In the genomic region with DNA sequence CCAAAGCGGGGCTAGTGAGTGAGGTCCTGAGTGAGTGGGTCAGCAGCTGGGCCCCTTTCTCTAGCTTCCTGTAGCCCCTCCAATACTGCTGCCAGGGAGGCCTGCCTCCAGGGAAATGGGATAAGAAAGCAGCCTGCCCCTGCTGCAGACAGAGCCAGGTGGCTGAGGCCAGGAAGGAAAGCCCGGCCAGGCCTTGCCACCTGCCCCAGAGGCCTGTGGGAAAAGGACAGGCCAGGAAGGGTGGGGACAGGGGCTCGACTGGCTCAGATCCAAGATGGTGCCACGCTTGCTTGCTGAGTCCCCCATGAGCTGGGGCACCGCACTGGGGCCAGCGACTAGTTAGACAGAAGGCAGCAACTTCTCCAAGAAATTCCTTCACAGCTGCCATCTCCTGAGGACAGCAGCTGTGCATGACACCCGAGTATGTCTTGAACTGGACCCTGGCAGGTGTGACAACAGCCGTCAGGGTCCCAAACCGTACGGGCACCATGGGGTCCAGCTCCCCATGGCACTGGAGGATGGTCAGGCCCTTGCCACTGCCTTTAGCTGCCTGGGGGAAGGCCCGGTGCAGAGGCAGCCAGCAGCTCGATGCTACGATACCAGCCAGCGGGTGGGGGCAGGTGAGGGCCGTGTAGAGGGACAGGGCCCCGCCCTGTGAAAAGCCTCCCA, we compare ENCODE assay signal across 23 cellular contexts. TPM values are rescaled to one million over a fixed set of nuclear protein-coding genes. Genes with fewer than 3 reads are reported as not detected.
"Had no signal": no experiment of that assay in that cellular context is flagged by ENCODE, and none has a peak within 500 bp of the region (broad histone marks: within the 10 kb centered on the region; RNA-seq: fewer than 3 reads in every experiment).

No MANE protein-coding gene starts in this region.

- H3K4me2 ChIP-seq: hepatocyte had no signal

- ATAC-seq: body of pancreas had no signal

- H3K27ac Mint-ChIP-seq: memory B cell; nephron; T-helper 1 cell treated with Interleukin-12 subunit alpha and Interleukin-12 subunit beta and Interleukin-4 antibody, amounts not matched to agents 30 μg/mL and 1 μg/mL, for 36 hours had no signal

- H3K4me3 Mint-ChIP-seq: memory B cell; nephron; T-helper 1 cell treated with Interleukin-12 subunit alpha and Interleukin-12 subunit beta and Interleukin-4 antibody, amounts not matched to agents 30 μg/mL and 1 μg/mL, for 36 hours had no signal

- FAIRE-seq: keratinocyte had no signal

- H3K79me2 ChIP-seq: hepatocyte had no signal

- H3K9me3 ChIP-seq: body of pancreas, colonic mucosa, esophagus muscularis mucosa, prostate gland, transverse colon had no signal

- H3K27me3 ChIP-seq: body of pancreas, hepatocyte had no signal

- H3K36me3 ChIP-seq: colonic mucosa, esophagus muscularis mucosa, left ventricle myocardium inferior, prostate gland, transverse colon had no signal

- H3K27ac ChIP-seq: body of pancreas, colonic mucosa, esophagus muscularis mucosa, hepatocyte, left ventricle myocardium inferior, prostate gland, skin epidermis, transverse colon had no signal

- H2AFZ ChIP-seq: hepatocyte had no signal

- H3K4me3 ChIP-seq: body of pancreas, colonic mucosa, esophagus muscularis mucosa, hepatocyte, left ventricle myocardium inferior, prostate gland, skin epidermis, transverse colon had no signal

- H3K4me1 ChIP-seq: colonic mucosa, prostate gland had no signal

- H3K9me3 Mint-ChIP-seq: nephron; T-helper 1 cell treated with Interleukin-12 subunit alpha and Interleukin-12 subunit beta and Interleukin-4 antibody, amounts not matched to agents 30 μg/mL and 1 μg/mL, for 36 hours had no signal

- DNase-seq: activated CD4-positive, alpha-beta T cell treated with anti-CD3 and anti-CD28 coated beads for 4 hours; activated naive CD4-positive, alpha-beta T cell treated with anti-CD3 and anti-CD28 coated beads, Interleukin-2, amount 50 U/mL, for 16 hours; activated T-cell treated with anti-CD3 and anti-CD28 coated beads, Interleukin-2, amount 50 U/mL, for 1 hour; amygdala; body of pancreas; caudate nucleus; colonic mucosa; left ventricle myocardium inferior; right cardiac atrium; stimulated activated CD4-positive, alpha-beta T cell treated with anti-CD3 and anti-CD28 coated beads, Interleukin-15, amount 100 ng/mL, for 24 hours; stimulated activated CD4-positive, alpha-beta T cell treated with anti-CD3 and anti-CD28 coated beads, Interleukin-4, amount 100 ng/mL, for 1 hour; stimulated activated naive CD4-positive, alpha-beta T cell; transverse colon had no signal

RNA-seq across cellular contexts. Expression of gene PRR36, which starts 5.0 kb away (rescaled TPM):
- total RNA-seq: left ventricle myocardium inferior, omental fat pad had no signal
- polyA plus RNA-seq: keratinocyte had no signal

RNA-seq across cellular contexts. Expression of gene LRRC8E, which starts 9.1 kb away (rescaled TPM):
- total RNA-seq: activated CD8-positive, alpha-beta memory T cell treated with anti-CD3 and anti-CD28 coated beads for 36 hours had no signal

RNA-seq across cellular contexts. Expression of gene TGFBR3L, which starts 35.4 kb away (rescaled TPM):
- total RNA-seq: colonic mucosa, hepatocyte, omental fat pad had no signal
